In genomic region chr19:12788682-12789097, GRCh38 we compare ENCODE assay signal across 8 cellular contexts. TPM values are rescaled to one million over a fixed set of nuclear protein-coding genes. Genes with fewer than 3 reads are reported as not detected.
DNase-seq lines count a peak whose midpoint lies in the region; ATAC-seq and TF ChIP-seq lines count a peak whose summit lies in the region.

No MANE protein-coding gene starts in this region.

- peaks cover 14% of the 10 kb centered on the region for H3K4me1 ChIP-seq in iPS-15b (ENCODE audit: control insufficient read depth, insufficient read depth, low read length)

- TF ChIP-seq CTCF in GM13976 (IDR thresholded peaks at IDR 0.05; ENCODE audit: borderline replicate concordance, control extremely low read depth, extremely low read depth, insufficient read depth, missing control alignments), result no peak

- H3K27me3 ChIP-seq in iPS-15b (ENCODE audit: control insufficient read depth, insufficient read depth, low read length), result peaks cover 3% of the 10 kb centered on the region

- no peaks in the 10 kb centered on the region for H3K9me3 ChIP-seq in iPS-15b (ENCODE audit: control insufficient read depth, insufficient read depth, low read length)

- no peaks in the 10 kb centered on the region for H3K36me3 ChIP-seq in iPS-15b (ENCODE audit: control insufficient read depth, insufficient read depth, low read length)

- no peak overlapping the region for H3K9ac ChIP-seq in iPS-15b (ENCODE audit: low read depth, low read length)

- intact Hi-C loops in sciatic nerve (cut with DNase I), result no loop called here

- no peak for ATAC-seq in sciatic nerve
- ATAC-seq in GM18907 (IDR thresholded peaks at IDR 0.05; ENCODE audit: unreplicated experiment), result no peak
- no peak for ATAC-seq in esophagus mucosa

- DNase-seq in Ammon's horn (ENCODE audit: low spot score), result peak; percentile 76
- peak; percentile 82 for DNase-seq in GM13976 (ENCODE audit: low spot score)
- peak; percentile 80 for DNase-seq in OCI-M1 (lab: John Stamatoyannopoulos, UW)
- DNase-seq in astrocyte of the hippocampus (ENCODE audit: low read depth, low spot score), result peak; percentile 86
- peak; percentile 90 for DNase-seq in sciatic nerve (ENCODE audit: low spot score)

- peak overlapping the region; percentile 53 for H3K4me3 ChIP-seq in iPS-15b (ENCODE audit: low read depth, low read length)

- in situ Hi-C loops in GM13976 (cut with MboI; ENCODE audit: low sequenced_read_pairs, unreplicated experiment), result no loop called here

RNA-seq across cellular contexts. Expression of gene JUNB, which starts 2.6 kb away (rescaled TPM):
- total RNA-seq in sciatic nerve (279 TPM), esophagus mucosa (267 TPM)

RNA-seq across cellular contexts. Expression of gene PRDX2, which starts 12.9 kb away (rescaled TPM):
- total RNA-seq in sciatic nerve (117 TPM), esophagus mucosa (304 TPM)

RNA-seq across cellular contexts. Expression of gene THSD8, which starts 13.2 kb away (rescaled TPM):
- 2.4 TPM for total RNA-seq in sciatic nerve
- total RNA-seq in esophagus mucosa, result 9.7 TPM

RNA-seq across cellular contexts. Expression of gene HOOK2, which starts 13.3 kb away (rescaled TPM):
- total RNA-seq in sciatic nerve (45.1 TPM), esophagus mucosa (38.2 TPM)

RNA-seq across cellular contexts. Expression of gene RNASEH2A, which starts 17.7 kb away (rescaled TPM):
- total RNA-seq in sciatic nerve (5.1 TPM), esophagus mucosa (20.0 TPM)
